ENCODE assay signal across 29 cellular contexts in genomic region chrX:147811803-147812202, GRCh38.
"Had no signal": no experiment of that assay in that cellular context is flagged by ENCODE, and none has a peak within 500 bp of the region (broad histone marks: within the 10 kb centered on the region; RNA-seq: fewer than 3 reads in every experiment).

No MANE protein-coding gene starts in this region.

- ATAC-seq: effector memory CD8-positive, alpha-beta T cell; esophagus mucosa; foreskin keratinocyte; gastrocnemius medialis; gastroesophageal sphincter; heart left ventricle; heart right ventricle had no signal

- H3K4me3 ChIP-seq: colonic mucosa, coronary artery, dorsolateral prefrontal cortex, esophagus muscularis mucosa, esophagus squamous epithelium, gastrocnemius medialis, gastroesophageal sphincter, heart left ventricle, heart right ventricle had no signal

- H3K9me3 Mint-ChIP-seq: dendritic cell treated with granulocyte-macrophage colony-stimulating factor and Interleukin-4, amounts not matched to agents 40 ng/mL and 50 ng/mL, for 4 days; effector memory CD8-positive, alpha-beta T cell had no signal

- H3K4me1 Mint-ChIP-seq: endodermal cell had no signal

- H3K27ac ChIP-seq: colonic mucosa, coronary artery, dorsolateral prefrontal cortex, epithelial cell of prostate, esophagus muscularis mucosa, esophagus squamous epithelium, foreskin keratinocyte, gastrocnemius medialis, gastroesophageal sphincter, heart left ventricle, heart right ventricle had no signal

- H3K36me3 ChIP-seq: colonic mucosa, esophagus muscularis mucosa, esophagus squamous epithelium, gastrocnemius medialis, gastroesophageal sphincter, heart left ventricle, heart right ventricle had no signal

- H3K27me3 ChIP-seq: colonic mucosa, esophagus muscularis mucosa, esophagus squamous epithelium, foreskin keratinocyte, gastrocnemius medialis, gastroesophageal sphincter, heart right ventricle had no signal

- H3K27ac Mint-ChIP-seq: dendritic cell treated with granulocyte-macrophage colony-stimulating factor and Interleukin-4, amounts not matched to agents 40 ng/mL and 50 ng/mL, for 4 days; effector memory CD8-positive, alpha-beta T cell; endodermal cell had no signal

- H3K4me3 Mint-ChIP-seq: dendritic cell treated with granulocyte-macrophage colony-stimulating factor and Interleukin-4, amounts not matched to agents 40 ng/mL and 50 ng/mL, for 4 days; effector memory CD8-positive, alpha-beta T cell; endodermal cell had no signal

- DNase-seq: colonic mucosa; cortex of kidney; dermis blood vessel endothelial cell; dorsolateral prefrontal cortex; effector CD4-positive, alpha-beta T cell; effector CD8-positive, alpha-beta T cell; effector memory CD4-positive, alpha-beta T cell; effector memory CD8-positive, alpha-beta T cell; endodermal cell; erythroblast; esophagus squamous epithelium; foreskin fibroblast; foreskin keratinocyte; foreskin melanocyte; gastrocnemius medialis; glutamatergic neuron; head of caudate nucleus; heart left ventricle; heart right ventricle had no signal

- H3K4me1 ChIP-seq: colonic mucosa, esophagus muscularis mucosa, esophagus squamous epithelium, foreskin keratinocyte, gastrocnemius medialis, gastroesophageal sphincter, heart left ventricle, heart right ventricle had no signal

- FAIRE-seq: colon, endometrium, endothelial cell of umbilical vein, frontal cortex had no signal

- H3K27me3 Mint-ChIP-seq: dendritic cell treated with granulocyte-macrophage colony-stimulating factor and Interleukin-4, amounts not matched to agents 40 ng/mL and 50 ng/mL, for 4 days had no signal

- H3K9me3 ChIP-seq: colonic mucosa, esophagus muscularis mucosa, esophagus squamous epithelium, gastrocnemius medialis, gastroesophageal sphincter, heart left ventricle, heart right ventricle had no signal
